ENCODE assay signal across 16 cellular contexts in genomic region chr5:142422426-142422825, GRCh38.
DNase-seq lines count a peak whose midpoint lies in the region; ATAC-seq and TF ChIP-seq lines count a peak whose summit lies in the region.
"Had no signal": no experiment of that assay in that cellular context is flagged by ENCODE, and none has a peak within 500 bp of the region (broad histone marks: within the 10 kb centered on the region; RNA-seq: fewer than 3 reads in every experiment).

No MANE protein-coding gene starts in this region.

- H3K36me3 ChIP-seq in PC-3 (ENCODE audit: low read depth, low read length) (no peaks in the 10 kb centered on the region), left lung (no peaks in the 10 kb centered on the region), Caco-2 (ENCODE audit: control insufficient read depth, insufficient read depth, low read length) (no peaks in the 10 kb centered on the region)

- no TSS peak for BruUV-seq in PC-3 (replicated peaks; lab: Mats Ljungman, UMichigan)
- BruUV-seq in Caco-2 (replicated peaks; lab: Mats Ljungman, UMichigan): no TSS peak

- no peaks in the 10 kb centered on the region for H3K9me3 Mint-ChIP-seq in Caco-2 (ENCODE audit: unreplicated experiment)
- H3K9me3 Mint-ChIP-seq: nephron had no signal

- H2AFZ ChIP-seq in PC-3 (ENCODE audit: low read length): no peak overlapping the region

- H3K36me3 Mint-ChIP-seq in Caco-2 (ENCODE audit: insufficient read depth, unreplicated experiment): no peaks in the 10 kb centered on the region
- H3K36me3 Mint-ChIP-seq: CD14-positive monocyte had no signal

- CTCF ChIA-PET in PC-3 (lab: Charles Lee) (no interaction called here), Caco-2 (lab: Charles Lee) (interaction anchor here (0.7 kb wide), 1 partner anchor 85 kb away, joined by 5 read pairs; no protein-coding TSS in a partner anchor)

- no peaks in the 10 kb centered on the region for H3K9me2 ChIP-seq in PC-3 (replicated peaks; ENCODE audit: low read length)

- H3K9me3 ChIP-seq in PC-3 (ENCODE audit: low read length) (no peaks in the 10 kb centered on the region), left lung (no peaks in the 10 kb centered on the region), Caco-2 (no peaks in the 10 kb centered on the region)
- H3K9me3 ChIP-seq: body of pancreas, psoas muscle had no signal

- intact Hi-C loops in PC-3 (cut with micrococcal nuclease): no loop called here
- intact Hi-C loops in left lung (cut with DNase I): no loop called here
- intact Hi-C loops in Caco-2 (cut with micrococcal nuclease; ENCODE audit: unreplicated experiment): no loop called here

- peak; percentile 20 for DNase-seq in Caki2 (ENCODE audit: low read depth)
- DNase-seq in PC-3: peak; percentile 40
- peak; percentile 82 for DNase-seq in choroid plexus epithelial cell (ENCODE audit: low read depth)
- no peak for DNase-seq in left lung
- no peak for DNase-seq in Caco-2
- DNase-seq in activated naive CD4-positive, alpha-beta T cell treated with Interleukin-2 at 50 U/mL for 16 hours: no peak
- no peak for DNase-seq in activated CD4-positive, alpha-beta T cell treated with anti-CD3 and anti-CD28 coated beads for 4 hours
- DNase-seq: body of pancreas; effector CD8-positive, alpha-beta T cell; mesendoderm; NCI-H2029 treated with DMSO at 0.1 percent for 48 hours; NCI-H526; psoas muscle had no signal

- ATAC-seq in PC-3: peak; percentile 91
- ATAC-seq in left lung: peak; percentile 30
- no peak for ATAC-seq in HG02588 (IDR thresholded peaks at IDR 0.05; ENCODE audit: unreplicated experiment)
- ATAC-seq: body of pancreas, psoas muscle had no signal

- no peak overlapping the region for H3K27ac Mint-ChIP-seq in Caco-2 (ENCODE audit: unreplicated experiment)
- H3K27ac Mint-ChIP-seq: CD14-positive monocyte had no signal

- POLR2A ChIA-PET in PC-3 (lab: Charles Lee; ENCODE audit: unreplicated experiment) (no interaction called here), Caco-2 (lab: Charles Lee) (interaction anchor here (0.5 to 0.7 kb wide), 2 partner anchors 22 to 300 kb away, joined by 3 to 4 read pairs; no protein-coding TSS in a partner anchor)

- H3K4me1 Mint-ChIP-seq in Caco-2 (ENCODE audit: low read depth, unreplicated experiment): peaks cover 12% of the 10 kb centered on the region

- H4K20me1 ChIP-seq in PC-3 (ENCODE audit: low read length): no peaks in the 10 kb centered on the region

- H3K4me3 ChIP-seq in PC-3 (ENCODE audit: low read length) (no peak overlapping the region), choroid plexus epithelial cell (ENCODE audit: low read depth, low read length) (no peak overlapping the region), left lung (no peak overlapping the region), Caco-2 (ENCODE audit: low read depth, low read length) (no peak overlapping the region)
- H3K4me3 ChIP-seq: body of pancreas, psoas muscle had no signal

- H3K27me3 ChIP-seq in PC-3 (ENCODE audit: low read length): no peaks in the 10 kb centered on the region
- no peaks in the 10 kb centered on the region for H3K27me3 ChIP-seq in left lung
- no peaks in the 10 kb centered on the region for H3K27me3 ChIP-seq in Caco-2 (replicated peaks; ENCODE audit: control insufficient read depth, insufficient read depth, low read length)
- H3K27me3 ChIP-seq: body of pancreas had no signal

- H3K27ac ChIP-seq in PC-3 (ENCODE audit: low read length) (no peak overlapping the region), left lung (no peak overlapping the region)
- H3K27ac ChIP-seq: body of pancreas, psoas muscle had no signal

- TF ChIP-seq CTCF in PC-3 (conservative IDR thresholded peaks at IDR 0.05; ENCODE audit: low read depth, low read length): no peak
- TF ChIP-seq CTCF in choroid plexus epithelial cell (conservative IDR thresholded peaks at IDR 0.05; ENCODE audit: low read depth, low read length): no peak
- no peak for TF ChIP-seq CTCF in left lung (IDR thresholded peaks at IDR 0.05)
- TF ChIP-seq CTCF in Caco-2 (IDR thresholded peaks at IDR 0.05; ENCODE audit: insufficient read depth in 1 of 2, low read depth in 1 of 2, low read length in 1 of 2, severe bottlenecking in 1 of 2, unreplicated experiment in 1 of 2): no peak

- no peak overlapping the region for H3K4me3 Mint-ChIP-seq in Caco-2 (ENCODE audit: unreplicated experiment)
- H3K4me3 Mint-ChIP-seq: CD14-positive monocyte, nephron had no signal

- no peak overlapping the region for H3K4me2 ChIP-seq in PC-3 (ENCODE audit: low read length)

- H3K4me1 ChIP-seq in PC-3 (ENCODE audit: insufficient read depth, low read length) (peaks cover 7% of the 10 kb centered on the region; the same call in 1 of the 2 replicates), left lung (peaks cover 0 to 13% of the 10 kb centered on the region in 2 donors), Caco-2 (peaks cover 12% of the 10 kb centered on the region)
- H3K4me1 ChIP-seq: body of pancreas, psoas muscle had no signal

- no peaks in the 10 kb centered on the region for H3K79me2 ChIP-seq in PC-3 (ENCODE audit: low read length)

- no peak overlapping the region for H3K9ac ChIP-seq in PC-3 (ENCODE audit: low read length)

- in situ Hi-C loops in Caki2 (cut with HindIII; ENCODE audit: low pct_unique_long_range_greater_than_20kb, low sequenced_read_pairs): no loop called here

- no peaks in the 10 kb centered on the region for H3K27me3 Mint-ChIP-seq in Caco-2 (ENCODE audit: insufficient read depth, unreplicated experiment)

- no peaks in the 10 kb centered on the region for H3F3A ChIP-seq in PC-3 (ENCODE audit: low read length, unreplicated experiment)

Comparison
In these comparisons a context has a peak if more than half of its experiments do, and no peak if none do; other contexts are left out.
1. DNase-seq: peak in Caki2 (single experiment), PC-3 (single experiment) and choroid plexus epithelial cell (single experiment); none in left lung (0 of 2), Caco-2 (0 of 2), activated naive CD4-positive, alpha-beta T cell treated with Interleukin-2 at 50 U/mL for 16 hours (single experiment) and activated CD4-positive, alpha-beta T cell treated with anti-CD3 and anti-CD28 coated beads for 4 hours (0 of 2).